Comparison of ENCODE assay signal across 11 cellular contexts in the genomic region with DNA sequence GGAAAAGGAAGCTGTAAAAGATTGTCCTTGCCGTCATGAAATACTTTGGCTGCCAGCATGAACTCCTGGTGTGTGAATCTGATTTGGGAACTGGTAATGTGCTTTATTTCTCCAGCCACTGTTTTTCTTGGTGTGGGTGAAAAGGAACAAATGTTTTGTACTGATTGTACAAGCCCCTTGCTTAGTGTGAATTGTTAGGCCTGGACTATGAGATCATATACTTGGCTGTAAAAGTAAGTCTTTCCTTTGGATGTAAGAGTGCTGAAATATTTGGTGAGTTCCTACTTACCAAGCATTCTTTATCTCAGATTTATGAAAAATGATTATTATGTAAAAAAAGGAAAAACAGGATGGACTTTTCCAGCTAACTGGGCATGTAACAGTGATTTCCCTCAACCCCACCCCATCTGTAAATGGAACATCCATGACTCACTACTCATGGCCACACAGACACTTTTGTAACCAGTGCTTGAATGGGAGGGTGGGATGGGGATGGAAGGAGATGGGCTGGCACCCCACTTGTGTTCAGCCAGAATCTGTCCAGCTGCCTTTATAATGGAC. TPM values are rescaled to one million over a fixed set of nuclear protein-coding genes. Genes with fewer than 3 reads are reported as not detected.
DNase-seq lines count a peak whose midpoint lies in the region; FAIRE-seq and TF ChIP-seq lines count a peak whose summit lies in the region.
"Had no signal": no experiment of that assay in that cellular context is flagged by ENCODE, and none has a peak within 500 bp of the region (broad histone marks: within the 10 kb centered on the region; RNA-seq: fewer than 3 reads in every experiment).

No MANE protein-coding gene starts in this region.

- peaks cover 1% of the 10 kb centered on the region for H3K79me1 ChIP-seq in mesendoderm (ENCODE audit: low read length)

- intact Hi-C loops in kidney (cut with DNase I) = no loop called here
- intact Hi-C loops in stomach (cut with DNase I; ENCODE audit: low total_unique reads) = no loop called here

- no peak overlapping the region for H3K23ac ChIP-seq in mesendoderm (ENCODE audit: low read length)

- H3K27ac Mint-ChIP-seq in chondrocyte (ENCODE audit: unreplicated experiment) = peak overlapping the region; percentile 97
- H3K27ac Mint-ChIP-seq: nephron progenitor cell had no signal

- no peak overlapping the region for H4K8ac ChIP-seq in mesendoderm (ENCODE audit: low read depth, low read length)

- H2BK120ac ChIP-seq in mesendoderm (ENCODE audit: low read depth, low read length) = no peak overlapping the region

- no peak overlapping the region for H2BK15ac ChIP-seq in mesendoderm (replicated peaks; ENCODE audit: low read depth)

- H3K4me1 Mint-ChIP-seq in chondrocyte (ENCODE audit: low read depth) = peaks cover 62% of the 10 kb centered on the region

- DNase-seq in HPDE6-E6E7 (ENCODE audit: extremely low spot score) (peak; percentile 27), chondrocyte (ENCODE audit: low spot score) (no peak), kidney (no peak), stomach (no peak), mesendoderm (no peak), NCI-H510A (lab: John Stamatoyannopoulos, UW) (no peak), GOT3 (lab: John Stamatoyannopoulos, UW) (no peak), KG1 (lab: John Stamatoyannopoulos, UW) (no peak)
- DNase-seq: MM.1S; nephron progenitor cell; stimulated activated naive CD4-positive, alpha-beta T cell treated with Interleukin-2 at 50 U/mL for 16 hours had no signal

- H3K9ac ChIP-seq in kidney (ENCODE audit: low read length in 2 of 2) = no peak overlapping the region
- H3K9ac ChIP-seq in mesendoderm (ENCODE audit: low read length) = no peak overlapping the region

- H3K9me3 ChIP-seq in kidney (ENCODE audit: control insufficient read depth in 1 of 2, low read length in 2 of 2) = no peaks in the 10 kb centered on the region
- H3K9me3 ChIP-seq in stomach = no peaks in the 10 kb centered on the region

- no peaks in the 10 kb centered on the region for H3K9me3 Mint-ChIP-seq in chondrocyte (ENCODE audit: low read depth)
- H3K9me3 Mint-ChIP-seq: nephron progenitor cell had no signal

- no peak overlapping the region for H3K4ac ChIP-seq in mesendoderm (ENCODE audit: low read depth, low read length)

- no peaks in the 10 kb centered on the region for H3K27me3 ChIP-seq in stomach
- H3K27me3 ChIP-seq in mesendoderm (ENCODE audit: insufficient read depth, low read length, poor library complexity) = no peaks in the 10 kb centered on the region

- H3K18ac ChIP-seq in mesendoderm (ENCODE audit: low read length) = no peak overlapping the region

- FAIRE-seq in kidney (lab: Jason Lieb, UNC) = peak; percentile 11

- H3K56ac ChIP-seq in mesendoderm (ENCODE audit: low read length) = no peak overlapping the region

- TF ChIP-seq CTCF in chondrocyte (IDR thresholded peaks at IDR 0.05) (no peak), kidney (IDR thresholded peaks at IDR 0.05; ENCODE audit: borderline replicate concordance, extremely low read depth, insufficient read depth) (no peak), stomach (IDR thresholded peaks at IDR 0.05) (no peak)

- H2BK5ac ChIP-seq in mesendoderm (ENCODE audit: low read length) = no peak overlapping the region

- TF ChIP-seq EP300 in stomach (IDR thresholded peaks at IDR 0.05) = no peak

- H3K4me1 ChIP-seq in kidney (ENCODE audit: control insufficient read depth in 1 of 2, insufficient read depth in 1 of 2, low read depth in 1 of 2, low read length in 2 of 2) (peaks cover 20 to 32% of the 10 kb centered on the region in 2 donors), stomach (peaks cover 48 to 98% (median 79%) of the 10 kb centered on the region in 4 donors), mesendoderm (ENCODE audit: control insufficient read depth, low read depth, low read length) (no peaks in the 10 kb centered on the region)

- no peaks in the 10 kb centered on the region for H3K79me2 ChIP-seq in mesendoderm (ENCODE audit: control insufficient read depth, insufficient read depth, low read length)

- no peak overlapping the region for H4K5ac ChIP-seq in mesendoderm (ENCODE audit: low read length)

- WGBS in stomach, 5 donors = 15 to 36% (median 23%) methylated on average over 1 of the region's 1 CpG
- WGBS in mesendoderm (ENCODE audit: extremely low coverage, insufficient coverage, low lambda C conversion rate) = no CpG with 5 or more reads among the region's 1 CpG

- no peaks in the 10 kb centered on the region for H3K36me3 Mint-ChIP-seq in chondrocyte (ENCODE audit: low read depth)

- no peak for TF ChIP-seq POLR2A in stomach (IDR thresholded peaks at IDR 0.05)

- H2AK5ac ChIP-seq in mesendoderm (ENCODE audit: low read length) = no peak overlapping the region

- peak overlapping the region; percentile 7 to 21 for H3K4me3 ChIP-seq in kidney (ENCODE audit: low read length in 2 of 2)
- no peak overlapping the region for H3K4me3 ChIP-seq in stomach
- H3K4me3 ChIP-seq in mesendoderm (ENCODE audit: low read length) = no peak overlapping the region

- H3K36me3 ChIP-seq in kidney (ENCODE audit: control insufficient read depth in 1 of 2, insufficient read depth in 2 of 2, low read length in 2 of 2) = no peaks in the 10 kb centered on the region
- H3K36me3 ChIP-seq in stomach = no peaks in the 10 kb centered on the region
- no peaks in the 10 kb centered on the region for H3K36me3 ChIP-seq in mesendoderm (ENCODE audit: control insufficient read depth, insufficient read depth, low read length)

- H3K27ac ChIP-seq in kidney (ENCODE audit: low read depth in 2 of 2, low read length in 2 of 2) = peak overlapping the region in 1 of 2 donors; percentile 52
- H3K27ac ChIP-seq in stomach = peak overlapping the region; percentile 52 to 79 (median 71)
- no peak overlapping the region for H3K27ac ChIP-seq in mesendoderm (ENCODE audit: low read depth, low read length)

- H3K27me3 Mint-ChIP-seq in chondrocyte (ENCODE audit: low read depth) = no peaks in the 10 kb centered on the region

- H3K4me2 ChIP-seq in mesendoderm (ENCODE audit: low read length) = no peak overlapping the region

- H3K4me3 Mint-ChIP-seq in chondrocyte (ENCODE audit: unreplicated experiment) = peak overlapping the region; percentile 44
- H3K4me3 Mint-ChIP-seq: nephron progenitor cell had no signal

RNA-seq across cellular contexts. Expression of a gene that starts 6.3 kb away (rescaled TPM):
- total RNA-seq in chondrocyte (20.7 to 33.7 TPM (median 32.1 TPM) in 3 replicates), kidney (65.1 TPM), stomach (100 to 1,000 TPM in 1 of 5 donors, 10 to 100 TPM in 4; 28.7 to 109 (median 38.8) TPM)
- polyA plus RNA-seq in kidney (ENCODE audit: insufficient read depth, low read depth, low replicate concordance) (13.2 TPM), stomach (10 to 100 TPM in 1 of 3 donors, 1 to 10 TPM in 2; 4.8 to 15.7 (median 6.8) TPM)
- polyA plus RNA-seq in mesendoderm (2013, experiment 1 of 2) = 5.1 TPM
- 4.9 TPM for polyA plus RNA-seq in mesendoderm (2013, experiment 2 of 2)

RNA-seq across cellular contexts. Expression of a gene that starts 52.0 kb away (rescaled TPM):
- 19.0 to 20.8 TPM (median 20.0 TPM) in 3 replicates for total RNA-seq in chondrocyte
- 15.7 TPM for total RNA-seq in kidney
- polyA plus RNA-seq in kidney (ENCODE audit: insufficient read depth, low read depth, low replicate concordance) = 41.9 TPM
- 10 to 100 TPM in 4 of 5 donors, 1 to 10 TPM in 1; 1.2 to 98.5 (median 12.9) TPM for total RNA-seq in stomach
- polyA plus RNA-seq in stomach = 10 to 100 TPM; 18.3 to 22.1 (median 20.9) TPM
- polyA plus RNA-seq in mesendoderm (2013, experiment 1 of 2) = 60.3 TPM
- 60.1 TPM for polyA plus RNA-seq in mesendoderm (2013, experiment 2 of 2)

Comparison
In these comparisons a context has a peak if more than half of its experiments do, and no peak if none do; other contexts are left out.
1. H3K4me3 ChIP-seq: peak in kidney (2 of 2); none in stomach (0 of 4) and mesendoderm (single experiment).